1 cellular context compared by ENCODE assay signal in the genomic region with DNA sequence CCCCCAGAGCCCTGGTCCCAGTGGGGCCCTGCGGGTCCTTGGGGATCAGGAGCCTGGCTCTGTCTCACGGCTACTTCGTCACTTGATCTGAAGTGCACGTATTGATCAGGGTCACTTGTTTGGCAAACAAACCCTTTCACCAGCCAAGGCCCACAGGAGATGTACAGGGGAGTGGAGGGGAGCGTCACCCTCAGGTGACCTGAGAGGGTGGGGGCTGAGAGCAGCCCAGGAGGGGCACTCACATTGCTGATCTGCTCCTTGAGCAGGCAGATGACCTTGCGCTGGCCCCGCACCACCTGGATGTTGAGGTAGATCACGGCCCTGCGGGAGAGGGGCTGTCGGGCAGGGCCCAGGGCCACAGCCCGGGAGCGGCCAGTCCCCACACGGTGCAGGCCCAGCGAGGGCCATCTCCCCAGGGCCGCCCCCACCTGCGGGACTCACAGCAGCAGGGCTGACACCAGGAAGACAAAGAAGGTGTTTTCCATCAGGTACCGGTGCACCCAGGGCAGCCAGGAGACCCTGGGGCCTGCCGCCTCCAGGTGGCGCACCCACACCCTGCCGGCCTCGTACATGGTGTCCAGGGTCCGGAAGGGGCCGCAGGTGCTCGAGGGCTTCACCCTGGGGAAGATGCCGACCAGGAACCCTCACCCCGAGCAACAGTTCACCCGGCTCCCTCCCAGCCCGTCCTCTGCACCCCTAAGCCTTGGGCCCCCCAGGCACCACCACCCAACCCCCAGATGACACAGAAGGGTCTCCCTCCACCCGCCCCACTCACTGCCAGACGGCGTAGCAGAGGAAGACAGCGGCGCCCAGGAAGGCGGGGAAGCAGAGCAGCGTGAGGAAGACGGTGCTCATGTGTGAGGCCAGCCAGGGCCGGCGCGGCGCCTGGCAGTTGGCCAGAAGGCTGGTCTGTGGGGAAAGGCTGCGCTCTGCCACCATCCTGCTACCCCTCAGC.
TF ChIP-seq lines count a peak whose summit lies in the region.

No MANE protein-coding gene starts in this region.

TF ChIP-seq in GM23338, 12 proteins besides CTCF, POLR2A, EP300 and RAD21 (continued from another document):
- TF ChIP-seq CREB1 (CRISPR knock-in tag; IDR thresholded peaks at IDR 0.05; ENCODE audit: low read depth) (no peak), ZNF462 (CRISPR knock-in tag; IDR thresholded peaks at IDR 0.05) (no peak)
